8 cellular contexts compared by ENCODE assay signal in the genomic region with DNA sequence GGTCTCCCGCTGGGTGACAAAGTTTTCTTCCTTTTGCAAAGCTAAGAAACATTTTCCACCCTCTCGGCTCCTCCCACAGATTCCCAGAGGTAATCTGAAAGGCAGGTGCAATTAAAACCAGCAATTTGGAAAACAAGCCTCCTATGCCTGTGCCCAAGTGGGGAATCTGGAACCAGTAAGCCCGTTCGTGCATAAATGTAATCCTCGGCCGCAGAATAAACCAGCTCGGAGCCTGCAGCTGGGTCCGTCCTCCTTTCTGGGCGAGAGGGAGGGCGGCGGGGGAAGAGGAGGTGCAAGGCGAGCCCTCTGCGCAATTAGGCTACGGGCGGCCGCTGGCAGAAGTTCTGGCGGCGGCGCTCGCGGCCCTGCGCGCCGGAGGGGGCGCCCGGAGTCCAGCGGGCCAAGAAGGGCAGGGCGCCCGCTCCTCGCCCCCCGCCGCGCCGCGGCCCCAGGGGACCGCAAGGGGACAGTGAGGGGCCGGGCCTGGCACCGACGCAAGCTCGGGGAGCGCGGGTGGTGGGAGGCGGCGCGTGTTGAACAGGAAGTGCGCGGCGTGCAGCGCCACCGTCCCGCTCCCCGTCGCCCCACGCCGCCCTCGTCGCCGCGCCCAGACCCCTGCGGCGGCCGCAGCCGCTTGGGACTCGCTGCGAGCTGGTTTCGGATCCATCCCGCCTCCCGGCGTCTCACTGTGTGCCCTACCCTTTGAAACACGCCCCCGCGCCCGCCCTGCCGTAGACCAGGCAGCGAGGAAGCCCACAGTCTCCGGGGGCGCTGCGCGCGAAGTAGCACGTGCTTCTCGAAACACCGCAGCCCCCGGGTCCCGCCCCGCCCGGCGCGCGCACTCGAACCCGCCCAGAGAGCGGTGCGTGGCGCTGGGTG. TPM values are rescaled to one million over a fixed set of nuclear protein-coding genes. Genes with fewer than 3 reads are reported as not detected.
DNase-seq lines count a peak whose midpoint lies in the region; ATAC-seq and TF ChIP-seq lines count a peak whose summit lies in the region.

A gene (minus strand): TSS at position 217 of the 879 bp plus-strand sequence. CDS start 495 bp downstream, outside the sequence.

- H3K27ac ChIP-seq in ACC112 (ENCODE audit: low read depth, low read length), result no peak within 1 kb of the TSS
- no peak within 1 kb of the TSS for H3K27ac ChIP-seq in PC-3 (ENCODE audit: low read length)

- H4K20me1 ChIP-seq in PC-3 (ENCODE audit: low read length), result no peaks in the 10 kb centered on the region

- TF ChIP-seq CTCF in PC-3 (conservative IDR thresholded peaks at IDR 0.05; ENCODE audit: low read depth, low read length) (no peak), omental fat pad (IDR thresholded peaks at IDR 0.05) (no peak)

- H3K27me3 ChIP-seq in ACC112 (ENCODE audit: insufficient read depth, low read length) (peaks cover 47% of the 10 kb centered on the region), PC-3 (ENCODE audit: low read length) (peaks cover 19% of the 10 kb centered on the region)

- peak within 1 kb of the TSS; percentile 84 for H3K4me3 ChIP-seq in ACC112 (ENCODE audit: low read depth, low read length)
- peak within 1 kb of the TSS; percentile 83 for H3K4me3 ChIP-seq in PC-3 (ENCODE audit: low read length)

- H3F3A ChIP-seq in PC-3 (ENCODE audit: low read length, unreplicated experiment), result no peaks in the 10 kb centered on the region

- H3K4me1 ChIP-seq in ACC112 (ENCODE audit: control insufficient read depth, insufficient read depth, low read length, unreplicated experiment), result peaks cover 6% of the 10 kb centered on the region
- peaks cover 15% of the 10 kb centered on the region for H3K4me1 ChIP-seq in PC-3 (ENCODE audit: insufficient read depth, low read length)

- CTCF ChIA-PET in PC-3 (lab: Charles Lee), result interaction anchor here (0.8 kb wide), 1 partner anchor 95 kb away, joined by 3 read pairs; no protein-coding TSS in a partner anchor

- intact Hi-C loops in PC-3 (cut with micrococcal nuclease), result loop anchor here (2.0 kb wide), 1 partner anchor 56 kb away; no protein-coding TSS in a partner anchor

- H3K36me3 ChIP-seq in ACC112 (ENCODE audit: insufficient read depth, low read length) (no peaks in the 10 kb centered on the region), PC-3 (ENCODE audit: low read depth, low read length) (no peaks in the 10 kb centered on the region)

- H3K4me2 ChIP-seq in PC-3 (ENCODE audit: low read length), result peak within 1 kb of the TSS; percentile 93

- no TSS peak for BruUV-seq in PC-3 (replicated peaks; lab: Mats Ljungman, UMichigan)

- DNase-seq in PC-3 (peak; percentile 35), activated gamma-delta T cell (lab: John Stamatoyannopoulos, UW) (peak; percentile 63), foreskin melanocyte (peak; percentile 33), omental fat pad (ENCODE audit: low spot score) (peak; percentile 46), superior temporal gyrus (ENCODE audit: extremely low spot score) (peak; percentile 49)

- no peaks in the 10 kb centered on the region for H3K9me2 ChIP-seq in PC-3 (replicated peaks; ENCODE audit: low read length)

- ATAC-seq in GM18907 (IDR thresholded peaks at IDR 0.05; ENCODE audit: unreplicated experiment) (peak; percentile 77), HG03457 (IDR thresholded peaks at IDR 0.05; ENCODE audit: unreplicated experiment) (peak; percentile 51), PC-3 (peak; percentile 46), omental fat pad (ENCODE audit: low FRiP score) (peak; percentile 63)

- peak within 1 kb of the TSS; percentile 2; the same call in 1 of the 2 replicates for H3K9ac ChIP-seq in PC-3 (ENCODE audit: low read length)

- H3K9me3 ChIP-seq in PC-3 (ENCODE audit: low read length), result no peaks in the 10 kb centered on the region

- H2AFZ ChIP-seq in ACC112 (ENCODE audit: low read length, unreplicated experiment) (peak within 1 kb of the TSS; percentile 62), PC-3 (ENCODE audit: low read length) (peak within 1 kb of the TSS; percentile 88)

- no peaks in the 10 kb centered on the region for H3K79me2 ChIP-seq in ACC112 (ENCODE audit: control insufficient read depth, insufficient read depth, low read length, unreplicated experiment)
- no peaks in the 10 kb centered on the region for H3K79me2 ChIP-seq in PC-3 (ENCODE audit: low read length)

- POLR2A ChIA-PET in PC-3 (lab: Charles Lee; ENCODE audit: unreplicated experiment), result no interaction called here

RNA-seq across cellular contexts. Expression of the gene that starts here (rescaled TPM):
- total RNA-seq in PC-3 (2014; rRNA removed) (21.5 and 23.9 TPM in 2 replicates), omental fat pad (10 to 100 TPM; 31.6 to 49.5 (median 36.9) TPM)
